25 cellular contexts compared by ENCODE assay signal in genomic region chr7:28018851-28019465, GRCh38.
DNase-seq lines count a peak whose midpoint lies in the region; ATAC-seq, FAIRE-seq and TF ChIP-seq lines count a peak whose summit lies in the region.
"Had no signal": no experiment of that assay in that cellular context is flagged by ENCODE, and none has a peak within 500 bp of the region (broad histone marks: within the 10 kb centered on the region; RNA-seq: fewer than 3 reads in every experiment).

No MANE protein-coding gene starts in this region.

- no peaks in the 10 kb centered on the region for H3K36me3 ChIP-seq in sigmoid colon
- no peaks in the 10 kb centered on the region for H3K36me3 ChIP-seq in GM23338 (ENCODE audit: insufficient read depth)
- H3K36me3 ChIP-seq: BLaER1, stomach, upper lobe of left lung had no signal

- 0 out of 2 replicates have a peak, but pooled peaks cover 4% of the 10 kb centered on the region for H3F3A ChIP-seq in GM23338 (replicated peaks; ENCODE audit: low read depth)

- H3K4me1 ChIP-seq in A549 (peaks cover 20% of the 10 kb centered on the region; the same call in 2 of the 3 replicates), sigmoid colon (peaks cover 0 to 84% (median 63%) of the 10 kb centered on the region in 4 donors), GM23338 (ENCODE audit: insufficient read depth) (no peaks in the 10 kb centered on the region)

- 92% methylated on average over 8 of the region's 8 CpGs for WGBS in A549 (ENCODE audit: missing lambda C conversion rate)
- WGBS in sigmoid colon, 2 donors: 93 to 94% methylated on average over 8 of the region's 8 CpGs

- POLR2A ChIA-PET in A549 (lab: Yijun Ruan, JAX): no interaction called here

- no peak overlapping the region for H2AFZ ChIP-seq in GM23338
- H2AFZ ChIP-seq: hepatocyte had no signal

- no peak for TF ChIP-seq RAD21 in A549 (conservative IDR thresholded peaks at IDR 0.05 in 1 of 2, IDR thresholded peaks at IDR 0.05 in 1 of 2)

- H4K20me1 ChIP-seq in GM23338 (replicated peaks; ENCODE audit: insufficient read depth): no peaks in the 10 kb centered on the region; the same call in 1 of the 2 replicates

- CTCF ChIA-PET in A549 (lab: Yijun Ruan, JAX): interaction anchor here (0.9 to 4.3 kb wide), 27 partner anchors 11 to 857 kb away, joined by 3 to 53 read pairs (median 6); partner anchors contain the start of gene HOXA13

- H3K9me2 ChIP-seq in GM23338 (ENCODE audit: insufficient read depth): no peaks in the 10 kb centered on the region

- no peak for FAIRE-seq in A549 (lab: Jason Lieb, UNC)
- FAIRE-seq: endothelial cell of umbilical vein, HepG2 had no signal

- H3K9me3 ChIP-seq in A549: 0 out of 3 replicates have a peak, but pooled peaks cover 4% of the 10 kb centered on the region
- no peaks in the 10 kb centered on the region for H3K9me3 ChIP-seq in sigmoid colon
- H3K9me3 ChIP-seq: stomach, upper lobe of left lung had no signal

- peaks cover 12% of the 10 kb centered on the region for H3K4me1 Mint-ChIP-seq in GM23338

- peaks cover 11% of the 10 kb centered on the region for H3K79me2 ChIP-seq in GM23338 (replicated peaks; ENCODE audit: insufficient read depth)

- TF ChIP-seq CTCF in A549 (IDR thresholded peaks at IDR 0.05) (no peak), VCaP (conservative IDR thresholded peaks at IDR 0.05) (no peak), sigmoid colon (IDR thresholded peaks at IDR 0.05) (no peak), GM23338 (conservative IDR thresholded peaks at IDR 0.05; ENCODE audit: low read depth in 2 of 2) (no peak)

- TF ChIP-seq EP300 in A549 (IDR thresholded peaks at IDR 0.05): no peak
- no peak for TF ChIP-seq EP300 in sigmoid colon (IDR thresholded peaks at IDR 0.05)

- ATAC-seq in A549: no peak
- ATAC-seq in GM23338: no peak
- no peak for ATAC-seq in Right ventricle myocardium inferior
- no peak for ATAC-seq in HG02678 (IDR thresholded peaks at IDR 0.05; ENCODE audit: unreplicated experiment)
- ATAC-seq: activated T-cell treated with anti-CD3 and anti-CD28 coated beads, Interleukin-2, amount 50 U/mL, for 4 hours; HepG2 had no signal

- H3K4me2 ChIP-seq in A549 (no peak overlapping the region), GM23338 (no peak overlapping the region)
- H3K4me2 ChIP-seq: BLaER1, hepatocyte had no signal

- H3K27me3 ChIP-seq in sigmoid colon: no peaks in the 10 kb centered on the region
- H3K27me3 ChIP-seq in GM23338 (ENCODE audit: insufficient read depth): no peaks in the 10 kb centered on the region
- H3K27me3 ChIP-seq: BLaER1, hepatocyte, stomach, upper lobe of left lung had no signal

- no peak overlapping the region for H3K4me3 Mint-ChIP-seq in GM23338
- H3K4me3 Mint-ChIP-seq: activated T-cell treated with anti-CD3 and anti-CD28 coated beads, Interleukin-2, amount 50 U/mL, for 4 hours had no signal

- intact Hi-C loops in sigmoid colon (cut with DNase I) (loop anchor here (5.0 kb wide), 1 partner anchor 237 kb away; no protein-coding TSS in a partner anchor), Right ventricle myocardium inferior (cut with DNase I) (loop anchor here (10.0 kb wide), 1 partner anchor 184 kb away; no protein-coding TSS in a partner anchor)

- H3K4me3 ChIP-seq in A549: no peak overlapping the region
- no peak overlapping the region for H3K4me3 ChIP-seq in sigmoid colon
- H3K4me3 ChIP-seq in GM23338: no peak overlapping the region
- H3K4me3 ChIP-seq: BLaER1, hepatocyte, stomach, upper lobe of left lung had no signal

- H3K9me3 Mint-ChIP-seq in GM23338: peaks cover 7% of the 10 kb centered on the region; the same call in 2 of the 3 replicates

- H3K36me3 Mint-ChIP-seq in GM23338 (ENCODE audit: low read depth): peaks cover 12% of the 10 kb centered on the region

- TF ChIP-seq POLR2A in A549 (IDR thresholded peaks at IDR 0.05; ENCODE audit: low read length) (no peak), sigmoid colon (IDR thresholded peaks at IDR 0.05) (no peak)

- DNase-seq in A549 (ENCODE audit: low read depth in 1 of 2, low spot score in 1 of 2): no peak
- peak; percentile 26 for DNase-seq in iris pigment epithelial cell (ENCODE audit: low read depth)
- no peak for DNase-seq in sigmoid colon
- DNase-seq in activated naive CD4-positive, alpha-beta T cell treated with anti-CD3 and anti-CD28 coated beads, Interleukin-2, amount 50 U/mL, for 16 hours: no peak
- DNase-seq in GM23338 (ENCODE audit: low spot score): no peak
- no peak for DNase-seq in Right ventricle myocardium inferior (ENCODE audit: missing footprints)
- DNase-seq: activated CD4-positive, alpha-beta T cell treated with anti-CD3 and anti-CD28 coated beads for 1 hour; activated CD8-positive, alpha-beta memory T cell treated with anti-CD3 and anti-CD28 coated beads for 24 hours; activated naive CD4-positive, alpha-beta T cell treated with Interleukin-2 at 50 U/mL for 16 hours; activated T-cell treated with anti-CD3 and anti-CD28 coated beads, Interleukin-2, amount 50 U/mL, for 4 hours; amniotic stem cell; Calu3; GOT3; NCI-H1417 treated with DMSO at 0.1 percent for 48 hours; NCI-H526 treated with DMSO at 0.1 percent for 48 hours; stomach; SW 1271 had no signal

- H3K27me3 Mint-ChIP-seq in GM23338 (ENCODE audit: insufficient read depth, low read depth, poor library complexity): no peaks in the 10 kb centered on the region

- H3K27ac Mint-ChIP-seq in GM23338: no peak overlapping the region; the same call in 1 of the 2 replicates

- H3K27ac ChIP-seq in A549: peak overlapping the region; percentile 2 to 78; a peak in 3 of 6 replicates
- H3K27ac ChIP-seq in VCaP: peak overlapping the region; percentile 48; the same call in 1 of the 2 replicates
- H3K27ac ChIP-seq in sigmoid colon: peak overlapping the region; percentile 40 to 76 (median 74)
- no peak overlapping the region; the same call in 1 of the 2 replicates for H3K27ac ChIP-seq in GM23338 (ENCODE audit: low read depth)
- H3K27ac ChIP-seq: BLaER1, hepatocyte, HL-60, upper lobe of left lung had no signal

TF ChIP-seq in A549, 52 proteins besides CTCF, POLR2A, EP300 and RAD21:
- no peak for TF ChIP-seq RCOR1 (IDR thresholded peaks at IDR 0.05; ENCODE audit: low read depth, low read length)
- TF ChIP-seq FOSB (CRISPR knock-in tag; IDR thresholded peaks at IDR 0.05): no peak
- no peak for TF ChIP-seq ATOH8 (CRISPR knock-in tag; IDR thresholded peaks at IDR 0.05; ENCODE audit: low read depth)
- no peak for TF ChIP-seq CHD2 (IDR thresholded peaks at IDR 0.05; ENCODE audit: low read length, partially characterized antibody)
- no peak for TF ChIP-seq USF2 (IDR thresholded peaks at IDR 0.05)
- no peak for TF ChIP-seq NFE2L2 (conservative IDR thresholded peaks at IDR 0.05; ENCODE audit: low read length)
- no peak for TF ChIP-seq ZSCAN20 (CRISPR knock-in tag; IDR thresholded peaks at IDR 0.05)
- TF ChIP-seq NR3C1 (IDR thresholded peaks at IDR 0.05): no peak
- TF ChIP-seq MAFK (IDR thresholded peaks at IDR 0.05; ENCODE audit: partially characterized antibody): no peak
